33 cellular contexts compared by ENCODE assay signal in the genomic region with DNA sequence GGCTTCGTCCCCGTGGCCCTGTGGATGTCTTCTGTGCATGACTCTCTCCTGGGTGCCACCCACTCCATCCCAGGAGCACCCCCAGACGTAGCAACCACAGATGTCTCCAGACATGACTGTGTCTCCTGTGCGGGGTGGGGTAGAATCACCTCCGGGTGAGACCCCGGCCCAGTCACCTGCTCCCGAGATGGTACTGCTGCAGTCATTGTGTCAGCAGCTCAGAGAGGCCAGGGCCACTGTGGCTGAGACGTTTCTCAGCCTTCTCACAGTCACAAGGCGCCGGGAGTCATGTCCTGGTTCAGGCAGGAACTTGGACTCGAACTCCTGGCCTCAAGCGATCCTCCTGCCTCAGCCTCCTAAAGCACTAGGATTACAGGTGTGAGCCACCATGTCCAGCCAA. TPM values are rescaled to one million over a fixed set of nuclear protein-coding genes. Genes with fewer than 3 reads are reported as not detected.
A peak's percentile ranks its signal among the peaks of the same experiment; 100 is the strongest.
DNase-seq lines count a peak whose midpoint lies in the region; ATAC-seq, FAIRE-seq and TF ChIP-seq lines count a peak whose summit lies in the region.
"Had no signal": no experiment of that assay in that cellular context is flagged by ENCODE, and none has a peak within 500 bp of the region (broad histone marks: within the 10 kb centered on the region; RNA-seq: fewer than 3 reads in every experiment).

No MANE protein-coding gene starts in this region.

- BruUV-seq in Caco-2 (replicated peaks; lab: Mats Ljungman, UMichigan), result no TSS peak

- no peak for FAIRE-seq in D721Med (lab: Jason Lieb, UNC)
- FAIRE-seq: A204.1, GM12878, GM12892, GM18507 had no signal

- no peaks in the 10 kb centered on the region for H3K9me3 Mint-ChIP-seq in chondrocyte (ENCODE audit: low read depth)
- H3K9me3 Mint-ChIP-seq in stimulated activated naive B cell treated with anti-CD40 and anti-IgM and Interleukin-4, amounts not matched to agents 10 μg/mL and 1 μg/mL and 100 μg/mL, for 72 hours, result no peaks in the 10 kb centered on the region
- H3K9me3 Mint-ChIP-seq in Caco-2 (ENCODE audit: unreplicated experiment), result no peaks in the 10 kb centered on the region
- H3K9me3 Mint-ChIP-seq: CD14-positive monocyte; CD4-positive, alpha-beta memory T cell; CD4-positive, CD25-positive, alpha-beta regulatory T cell; CD8-positive, alpha-beta memory T cell had no signal

- intact Hi-C loops in Caco-2 (cut with micrococcal nuclease; ENCODE audit: unreplicated experiment), result no loop called here

- TF ChIP-seq CTCF in D721Med (IDR thresholded peaks at IDR 0.05; ENCODE audit: insufficient read depth, missing control alignments) (no peak), chondrocyte (IDR thresholded peaks at IDR 0.05) (no peak), Caco-2 (IDR thresholded peaks at IDR 0.05; ENCODE audit: insufficient read depth in 1 of 2, low read depth in 1 of 2, low read length in 1 of 2, severe bottlenecking in 1 of 2, unreplicated experiment in 1 of 2) (no peak)

- no peaks in the 10 kb centered on the region for H3K36me3 ChIP-seq in Caco-2 (ENCODE audit: control insufficient read depth, insufficient read depth, low read length)

- POLR2A ChIA-PET in Caco-2 (lab: Charles Lee), result interaction anchor here (0.6 kb wide), 1 partner anchor 10 kb away, joined by 9 read pairs; no protein-coding TSS in a partner anchor

- H3K9me3 ChIP-seq in Caco-2, result no peaks in the 10 kb centered on the region
- H3K9me3 ChIP-seq: BE2C, BLaER1 had no signal

- H3K4me1 ChIP-seq in Caco-2, result no peaks in the 10 kb centered on the region
- H3K4me1 ChIP-seq: BE2C, BLaER1 had no signal

- no peak overlapping the region for H3K27ac Mint-ChIP-seq in chondrocyte (ENCODE audit: unreplicated experiment)
- H3K27ac Mint-ChIP-seq in stimulated activated naive B cell treated with anti-CD40 and anti-IgM and Interleukin-4, amounts not matched to agents 10 μg/mL and 1 μg/mL and 100 μg/mL, for 72 hours, result peak overlapping the region; percentile 20
- H3K27ac Mint-ChIP-seq in Caco-2 (ENCODE audit: unreplicated experiment), result no peak overlapping the region

- no peaks in the 10 kb centered on the region for H3K27me3 ChIP-seq in Caco-2 (replicated peaks; ENCODE audit: control insufficient read depth, insufficient read depth, low read length)
- H3K27me3 ChIP-seq: BE2C, BLaER1 had no signal

- H3K4me1 Mint-ChIP-seq in chondrocyte (ENCODE audit: low read depth), result no peaks in the 10 kb centered on the region
- H3K4me1 Mint-ChIP-seq in stimulated activated naive B cell treated with anti-CD40 and anti-IgM and Interleukin-4, amounts not matched to agents 10 μg/mL and 1 μg/mL and 100 μg/mL, for 72 hours, result no peaks in the 10 kb centered on the region
- H3K4me1 Mint-ChIP-seq in Caco-2 (ENCODE audit: low read depth, unreplicated experiment), result no peaks in the 10 kb centered on the region
- H3K4me1 Mint-ChIP-seq: CD14-positive monocyte; CD4-positive, alpha-beta memory T cell; CD4-positive, CD25-positive, alpha-beta regulatory T cell; CD8-positive, alpha-beta memory T cell had no signal

- DNase-seq in D721Med (ENCODE audit: insufficient read length, low spot score) (peak; percentile 21), HuH-7.5 (ENCODE audit: low spot score) (peak; percentile 16), chondrocyte (ENCODE audit: low spot score) (peak; percentile 71), NCI-H526 treated with DMSO at 0.1 percent for 48 hours (lab: John Stamatoyannopoulos, UW) (no peak), Caco-2 (no peak)
- DNase-seq in stimulated activated naive B cell treated with anti-CD40 and anti-IgM and Interleukin-4, amounts not matched to agents 10 μg/mL and 1 μg/mL and 100 μg/mL, for 72 hours, result no peak
- DNase-seq: 8988T; ACHN; BE2C; C1 segment of cervical spinal cord; Calu3; CD4-positive, alpha-beta memory T cell; CD4-positive, CD25-positive, alpha-beta regulatory T cell; COR-L47; DMS 273 treated with DMSO at 0.1 percent for 48 hours; DMS153; DMS53; DMS79; DND-41; EL; GDM1 had no signal

- H3K4me3 Mint-ChIP-seq in chondrocyte (ENCODE audit: unreplicated experiment), result no peak overlapping the region
- H3K4me3 Mint-ChIP-seq in stimulated activated naive B cell treated with anti-CD40 and anti-IgM and Interleukin-4, amounts not matched to agents 10 μg/mL and 1 μg/mL and 100 μg/mL, for 72 hours, result no peak overlapping the region
- H3K4me3 Mint-ChIP-seq in Caco-2 (ENCODE audit: unreplicated experiment), result no peak overlapping the region
- H3K4me3 Mint-ChIP-seq: CD14-positive monocyte; CD4-positive, alpha-beta memory T cell; CD4-positive, CD25-positive, alpha-beta regulatory T cell; CD8-positive, alpha-beta memory T cell had no signal

- no peak overlapping the region for H3K4me3 ChIP-seq in Caco-2 (ENCODE audit: low read depth, low read length)
- H3K4me3 ChIP-seq: BLaER1, GM12878 had no signal

- H3K36me3 Mint-ChIP-seq in chondrocyte (ENCODE audit: low read depth), result peaks cover 2% of the 10 kb centered on the region
- peaks cover 23 to 24% of the 10 kb centered on the region in 2 donors for H3K36me3 Mint-ChIP-seq in stimulated activated naive B cell treated with anti-CD40 and anti-IgM and Interleukin-4, amounts not matched to agents 10 μg/mL and 1 μg/mL and 100 μg/mL, for 72 hours
- H3K36me3 Mint-ChIP-seq in Caco-2 (ENCODE audit: insufficient read depth, unreplicated experiment), result peaks cover 17% of the 10 kb centered on the region
- H3K36me3 Mint-ChIP-seq: CD4-positive, CD25-positive, alpha-beta regulatory T cell had no signal

- H3K27me3 Mint-ChIP-seq in chondrocyte (ENCODE audit: low read depth) (no peaks in the 10 kb centered on the region), Caco-2 (ENCODE audit: insufficient read depth, unreplicated experiment) (no peaks in the 10 kb centered on the region)
- H3K27me3 Mint-ChIP-seq in stimulated activated naive B cell treated with anti-CD40 and anti-IgM and Interleukin-4, amounts not matched to agents 10 μg/mL and 1 μg/mL and 100 μg/mL, for 72 hours, result no peaks in the 10 kb centered on the region
- H3K27me3 Mint-ChIP-seq: CD4-positive, alpha-beta memory T cell; CD4-positive, CD25-positive, alpha-beta regulatory T cell; CD8-positive, alpha-beta memory T cell had no signal

- CTCF ChIA-PET in Caco-2 (lab: Charles Lee), result no interaction called here

- no peak for ATAC-seq in stimulated activated naive B cell treated with anti-CD40 and anti-IgM and Interleukin-4, amounts not matched to agents 10 μg/mL and 1 μg/mL and 100 μg/mL, for 72 hours (replicated peaks)
- ATAC-seq in HG03342 (IDR thresholded peaks at IDR 0.05; ENCODE audit: unreplicated experiment) (no peak), GM21576 (IDR thresholded peaks at IDR 0.05; ENCODE audit: unreplicated experiment) (no peak)
- ATAC-seq: GM12878 had no signal

RNA-seq across cellular contexts. Expression of a gene that starts 16.6 kb away (rescaled TPM):
- total RNA-seq in chondrocyte (80.7 to 97.1 TPM (median 82.5 TPM) in 3 replicates), Caco-2 (2022) (87.3 and 94.2 TPM in 2 replicates)

RNA-seq across cellular contexts. Expression of a gene that starts 22.1 kb away (rescaled TPM):
- total RNA-seq in chondrocyte (0.22 to 0.31 TPM in 2 of 3 replicates, not detected in the other), Caco-2 (2022) (0.07 TPM in 1 of 2 replicates, not detected in the other)
- total RNA-seq: GM12878 had no signal

RNA-seq across cellular contexts. Expression of a gene that starts 23.8 kb away (rescaled TPM):
- not detected in 3 replicates for total RNA-seq in chondrocyte
- not detected in 2 replicates for total RNA-seq in Caco-2 (2022)
- total RNA-seq: A673, Calu3, Daoy, G401 had no signal

Comparison
In these comparisons a context has a peak if more than half of its experiments do, and no peak if none do; other contexts are left out.
1. DNase-seq: peak in D721Med (single experiment), HuH-7.5 (single experiment) and chondrocyte (single experiment); none in stimulated activated naive B cell treated with anti-CD40 and anti-IgM and Interleukin-4, amounts not matched to agents 10 μg/mL and 1 μg/mL and 100 μg/mL, for 72 hours (single experiment), NCI-H526 treated with DMSO at 0.1 percent for 48 hours (single experiment) and Caco-2 (0 of 2).